8 cellular contexts compared by ENCODE assay signal in the genomic region with DNA sequence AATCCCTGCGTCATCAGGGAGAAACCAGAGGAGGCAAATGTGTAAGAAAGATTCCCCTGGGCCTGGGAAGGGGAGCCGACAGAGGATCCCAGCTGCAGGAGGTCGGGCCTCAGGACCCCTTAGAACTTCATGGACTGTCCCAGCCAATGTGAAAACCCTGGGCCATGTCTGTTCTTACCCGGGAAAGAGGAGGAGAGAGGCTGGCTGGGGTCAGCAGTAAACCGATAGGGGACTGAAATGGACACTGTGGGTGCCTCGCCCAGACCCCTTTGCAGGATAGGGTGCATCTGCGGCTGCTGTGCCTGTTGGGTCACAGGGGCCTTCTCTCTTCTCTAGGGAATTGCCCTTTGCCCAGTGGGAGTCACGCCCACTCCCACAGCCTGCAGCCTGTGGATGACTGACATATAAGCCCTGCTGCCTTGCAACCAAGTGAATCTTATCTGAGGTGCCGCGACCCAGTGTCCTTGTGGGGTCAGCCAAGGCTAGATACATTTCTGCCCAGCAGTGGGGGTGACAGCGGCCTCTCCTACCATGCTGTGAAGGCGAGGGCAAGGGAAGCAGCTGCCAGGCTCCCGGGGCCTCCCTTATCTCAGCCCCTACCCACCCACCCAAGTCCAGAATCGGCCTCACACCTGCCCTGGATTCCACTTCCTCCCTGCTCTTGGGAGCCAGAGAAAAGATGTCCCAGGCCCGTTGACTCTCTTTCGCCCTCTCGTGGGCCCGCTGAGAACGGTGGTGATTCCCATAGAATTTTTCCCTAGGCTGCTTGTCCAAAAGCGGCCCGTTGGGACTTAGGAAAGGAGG. TPM values are rescaled to one million over a fixed set of nuclear protein-coding genes. Genes with fewer than 3 reads are reported as not detected.
DNase-seq lines count a peak whose midpoint lies in the region; ATAC-seq, FAIRE-seq and TF ChIP-seq lines count a peak whose summit lies in the region.

No MANE protein-coding gene starts in this region.

- H3K27ac Mint-ChIP-seq in T-helper 17 cell (no peak overlapping the region), immature natural killer cell (no peak overlapping the region)

- H3K4me2 ChIP-seq in HepG2 (ENCODE audit: low read depth, low read length) = peak overlapping the region; percentile 95

- H3K27ac ChIP-seq in HepG2 (ENCODE audit: extremely low read length, insufficient read depth, low read length) (no peak overlapping the region), transverse colon (no peak overlapping the region)

- no peaks in the 10 kb centered on the region for H3K79me2 ChIP-seq in HepG2 (ENCODE audit: insufficient read depth, low read length)

- peak overlapping the region; percentile 14; the same call in 1 of the 2 replicates for H3K9ac ChIP-seq in HepG2 (ENCODE audit: insufficient read depth, low read depth, low read length)

- in situ Hi-C loops in HepG2 (cut with HindIII; ENCODE audit: extremely low pct_ligation_motif_present, low pct_unique_long_range_greater_than_20kb) (no loop called here), transverse colon (cut with MboI; ENCODE audit: low pct_ligation_motif_present in 1 of 4, low pct_unique_long_range_greater_than_20kb in 1 of 4, low sequenced_read_pairs in 3 of 4) (loop anchor here in 3 of 4 donors (25.0 kb wide), 3 partner anchors 179 to 404 kb away; a partner anchor contains a TSS)

- 13% methylated on average over 18 of the region's 21 CpGs for WGBS in HepG2 (ENCODE audit: low lambda C conversion rate)
- 47 to 73% methylated on average over 2 to 20 of the region's 21 CpGs for WGBS in transverse colon (ENCODE audit: low coverage in 1 of 2), 2 donors

- FAIRE-seq in bronchial epithelial cell (lab: Jason Lieb, UNC) = no peak
- peak; percentile 56 for FAIRE-seq in HepG2 (lab: Jason Lieb, UNC)

- TF ChIP-seq CTCF in bronchial epithelial cell (IDR thresholded peaks at IDR 0.05; ENCODE audit: insufficient read depth, low read length, severe bottlenecking) (peak; percentile 81), HepG2 (CRISPR knock-in tag; IDR thresholded peaks at IDR 0.05) (peak; percentile 88), transverse colon (IDR thresholded peaks at IDR 0.05) (peak; percentile 44 to 67 (median 62))

- POLR2A ChIA-PET in HepG2 (lab: Yijun Ruan, JAX) = interaction anchor here (0.7 kb wide), 1 partner anchor 324 kb away, joined by 3 read pairs; a partner anchor contains a TSS

- no peaks in the 10 kb centered on the region for H3K36me3 ChIP-seq in bronchial epithelial cell (ENCODE audit: control insufficient read depth, insufficient read depth, low read length)
- H3K36me3 ChIP-seq in HepG2 (replicated peaks in 1 of 2; ENCODE audit: control insufficient read depth in 1 of 2, insufficient read depth in 2 of 2, low read length in 2 of 2) = no peaks in the 10 kb centered on the region
- no peaks in the 10 kb centered on the region for H3K36me3 ChIP-seq in transverse colon

- peaks cover 5% of the 10 kb centered on the region for H3K4me1 Mint-ChIP-seq in T-helper 17 cell
- no peaks in the 10 kb centered on the region for H3K4me1 Mint-ChIP-seq in immature natural killer cell

- CTCF ChIA-PET in HepG2 (lab: Yijun Ruan, JAX; ENCODE audit: low intra/inter-chr PET ratio, low total read pairs) = interaction anchor here (0.7 to 1.6 kb wide), 3 partner anchors 76 to 104 kb away, joined by 3 to 6 read pairs (median 5); a partner anchor contains a TSS

- intact Hi-C loops in HepG2 (cut with micrococcal nuclease; ENCODE audit: unreplicated experiment) = loop anchor here (5.0 kb wide), 1 partner anchor 309 kb away; a partner anchor contains a TSS
- intact Hi-C loops in transverse colon (cut with DNase I; ENCODE audit: low total_unique reads) = no loop called here

- no TSS peak for BruUV-seq in HepG2 (replicated peaks; lab: Mats Ljungman, UMichigan)

- no peaks in the 10 kb centered on the region for H4K20me1 ChIP-seq in HepG2 (ENCODE audit: insufficient read depth, low read length)

- H2AFZ ChIP-seq in HepG2 (ENCODE audit: low read length) = peak overlapping the region; percentile 66

- TF ChIP-seq RAD21 in HepG2 (CRISPR knock-in tag; IDR thresholded peaks at IDR 0.05) = 0 out of 2 replicates have a peak, but pooled peaks have one; percentile 46

- DNase-seq in D341Med (ENCODE audit: low spot score) = peak; percentile 74
- DNase-seq in HuH-7 (ENCODE audit: low spot score) = peak; percentile 94
- DNase-seq in T-helper 17 cell = peak in 2 of 3 donors; percentile 18 to 19
- peak; percentile 39 for DNase-seq in bronchial epithelial cell (ENCODE audit: low read depth)
- DNase-seq in HepG2 (ENCODE audit: low spot score) = peak; percentile 67
- peak; percentile 66 for DNase-seq in transverse colon
- DNase-seq in immature natural killer cell = no peak

- TF ChIP-seq EP300 in HepG2 (IDR thresholded peaks at IDR 0.05; ENCODE audit: low read depth in 2 of 2, low read length in 2 of 2) (no peak), HepG2 (CRISPR knock-in tag; IDR thresholded peaks at IDR 0.05; ENCODE audit: borderline replicate concordance) (no peak), transverse colon (IDR thresholded peaks at IDR 0.05; ENCODE audit: low read depth) (no peak)

- H3K36me3 Mint-ChIP-seq in T-helper 17 cell (ENCODE audit: low read depth) (no peaks in the 10 kb centered on the region), immature natural killer cell (no peaks in the 10 kb centered on the region)

- H3K4me1 ChIP-seq in HepG2 (ENCODE audit: insufficient read depth, low read length) (peaks cover 27% of the 10 kb centered on the region), transverse colon (no peaks in the 10 kb centered on the region)

- ATAC-seq in T-helper 17 cell (peak; percentile 37), HepG2 (peak; percentile 79), GM19455 (IDR thresholded peaks at IDR 0.05; ENCODE audit: unreplicated experiment) (no peak)

- TF ChIP-seq POLR2A in HepG2 (IDR thresholded peaks at IDR 0.05; ENCODE audit: insufficient read depth in 1 of 2, low read depth in 2 of 2, low read length in 2 of 2) = no peak
- TF ChIP-seq POLR2A in transverse colon (IDR thresholded peaks at IDR 0.05) = no peak

- no peak overlapping the region for H3K4me3 Mint-ChIP-seq in T-helper 17 cell
- no peak overlapping the region for H3K4me3 Mint-ChIP-seq in immature natural killer cell

- H3K4me3 ChIP-seq in bronchial epithelial cell (ENCODE audit: low read depth, low read length) (no peak overlapping the region), HepG2 (replicated peaks in 1 of 3; ENCODE audit: insufficient read depth in 1 of 3, low read depth in 2 of 3, low read length in 3 of 3) (peak overlapping the region; percentile 20 to 76 (median 32); a peak in 4 of 6 replicates), transverse colon (no peak overlapping the region)

- H3K27me3 ChIP-seq in bronchial epithelial cell (ENCODE audit: control insufficient read depth, insufficient read depth, low read length) (no peaks in the 10 kb centered on the region), HepG2 (ENCODE audit: control insufficient read depth in 1 of 2, insufficient read depth in 2 of 2, low read length in 2 of 2) (peaks cover 0 to 3% of the 10 kb centered on the region in 2 experiments; a peak in 1 of 5 replicates), transverse colon (peaks cover 7% of the 10 kb centered on the region)

- peaks cover 0 to 2% (median 0%) of the 10 kb centered on the region in 6 donors for H3K9me3 Mint-ChIP-seq in immature natural killer cell

- H3K27me3 Mint-ChIP-seq in T-helper 17 cell (no peaks in the 10 kb centered on the region), immature natural killer cell (ENCODE audit: low read depth in 3 of 3) (peaks cover 2 to 7% (median 6%) of the 10 kb centered on the region in 3 donors)

- H3K9me3 ChIP-seq in T-helper 17 cell (ENCODE audit: control insufficient read depth, low read length, poor library complexity, severe bottlenecking) (no peaks in the 10 kb centered on the region), HepG2 (ENCODE audit: low read length) (0 out of 2 replicates have a peak, but pooled peaks cover 4% of the 10 kb centered on the region), transverse colon (no peaks in the 10 kb centered on the region)

RNA-seq across cellular contexts. Expression of a gene that starts 57.1 kb away (rescaled TPM):
- total RNA-seq in T-helper 17 cell = 10 to 100 TPM in 1 of 2 donors, 1 to 10 TPM in 1; 3.1 to 40.8 TPM
- 19.0 and 27.1 TPM in 2 replicates for total RNA-seq in bronchial epithelial cell
- 15.2 and 22.7 TPM in 2 replicates for total RNA-seq in HepG2 (2016; rRNA removed; fragmentation: Illumina TruSeq; extraction: Trizol)
- total RNA-seq in HepG2 (2016; cell fraction: cytosol; rRNA removed; fragmentation: Illumina TruSeq; extraction: Trizol; ENCODE audit: low read depth) = 6.1 and 6.3 TPM in 2 replicates
- 15.6 and 22.2 TPM in 2 replicates for total RNA-seq in HepG2 (2016; cell fraction: insoluble cytoplasmic fraction; rRNA removed; fragmentation: Illumina TruSeq; extraction: Trizol)
- 10.3 and 11.1 TPM in 2 replicates for total RNA-seq in HepG2 (2016; cell fraction: membrane; rRNA removed; fragmentation: Illumina TruSeq; extraction: Trizol)
- total RNA-seq in HepG2 (2016; cell fraction: nucleus; rRNA removed; fragmentation: Illumina TruSeq; extraction: Trizol) = 12.0 and 12.7 TPM in 2 replicates
- 10.2 and 12.2 TPM in 2 replicates for polyA plus RNA-seq in HepG2 (2011; rRNA removed)
- 9.3 and 16.7 TPM in 2 replicates for polyA plus RNA-seq in HepG2 (2011; cell fraction: cytosol; rRNA removed)
- polyA plus RNA-seq in HepG2 (2011; cell fraction: nucleus; rRNA removed) = 29.6 TPM in 2 replicates
- polyA plus RNA-seq in HepG2 (2012) = 13.2 and 25.9 TPM in 2 replicates
- 5.0 and 6.4 TPM in 2 replicates for polyA plus RNA-seq in HepG2 (2016; cell fraction: cytosol; fragmentation: Illumina TruSeq; extraction: Trizol; ENCODE audit: low read depth)
- polyA plus RNA-seq in HepG2 (2016; cell fraction: insoluble cytoplasmic fraction; fragmentation: Illumina TruSeq; extraction: Trizol; ENCODE audit: low read depth) = 19.3 and 21.5 TPM in 2 replicates
- 10.4 and 12.4 TPM in 2 replicates for polyA plus RNA-seq in HepG2 (2016; cell fraction: membrane; fragmentation: Illumina TruSeq; extraction: Trizol; ENCODE audit: low read depth)
- polyA plus RNA-seq in HepG2 (2016; cell fraction: nucleus; fragmentation: Illumina TruSeq; extraction: Trizol; ENCODE audit: insufficient read depth, low read depth) = 22.2 and 26.5 TPM in 2 replicates
- polyA minus RNA-seq in HepG2 (2011; rRNA and poly(A)+ RNA removed; ENCODE audit: low replicate concordance) = 17.6 and 18.8 TPM in 2 replicates
- 3.9 and 5.8 TPM in 2 replicates for polyA minus RNA-seq in HepG2 (2011; cell fraction: cytosol; rRNA and poly(A)+ RNA removed)
- polyA minus RNA-seq in HepG2 (2011; cell fraction: nucleus; rRNA and poly(A)+ RNA removed) = 8.5 and 10.0 TPM in 2 replicates
- 10 to 100 TPM in 1 of 4 donors, 1 to 10 TPM in 2, not detected in 1; 2.0 to 32.4 (median 4.0) TPM for total RNA-seq in transverse colon
- polyA plus RNA-seq in immature natural killer cell = 1 to 10 TPM in 2 of 3 donors, not detected in 1; 1.5 to 2.7 TPM

Comparison
In these comparisons a context has a peak if more than half of its experiments do, and no peak if none do; other contexts are left out.
1. DNase-seq: peak in D341Med (single experiment), HuH-7 (single experiment), T-helper 17 cell (2 of 3), bronchial epithelial cell (single experiment), HepG2 (single experiment) and transverse colon (single experiment); none in immature natural killer cell (0 of 3).
2. H3K4me3 ChIP-seq: peak in HepG2 (3 of 3); none in bronchial epithelial cell (single experiment) and transverse colon (0 of 4).
3. Peak in every context shown above with its lines, with median percentiles within 50 percentile points of each other: CTCF ChIP-seq.